ENCODE assay signal across 1 cellular context in the genomic region with DNA sequence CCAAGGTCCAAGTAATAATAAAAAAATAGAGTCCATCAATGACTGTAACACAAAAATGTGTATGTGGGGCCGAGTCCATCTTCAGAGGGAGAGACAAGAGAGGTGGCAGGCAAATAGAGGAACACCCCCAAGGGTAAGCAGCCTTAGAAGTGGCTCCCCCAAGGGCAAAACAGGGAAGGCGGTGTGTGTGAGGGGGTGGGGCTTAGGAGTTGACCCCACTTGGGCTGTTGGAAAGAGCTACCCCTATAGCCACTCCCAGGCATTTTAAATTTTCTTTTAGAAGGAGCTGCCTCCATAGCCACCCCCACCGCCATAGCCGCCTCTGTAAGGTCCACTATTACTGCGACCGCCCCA.
TF ChIP-seq lines count a peak whose summit lies in the region.

No MANE protein-coding gene starts in this region.

TF ChIP-seq in K562, 482 proteins besides CTCF, POLR2A, EP300 and RAD21 (continued from another document and continues in another):
- TF ChIP-seq, protein P1, sequence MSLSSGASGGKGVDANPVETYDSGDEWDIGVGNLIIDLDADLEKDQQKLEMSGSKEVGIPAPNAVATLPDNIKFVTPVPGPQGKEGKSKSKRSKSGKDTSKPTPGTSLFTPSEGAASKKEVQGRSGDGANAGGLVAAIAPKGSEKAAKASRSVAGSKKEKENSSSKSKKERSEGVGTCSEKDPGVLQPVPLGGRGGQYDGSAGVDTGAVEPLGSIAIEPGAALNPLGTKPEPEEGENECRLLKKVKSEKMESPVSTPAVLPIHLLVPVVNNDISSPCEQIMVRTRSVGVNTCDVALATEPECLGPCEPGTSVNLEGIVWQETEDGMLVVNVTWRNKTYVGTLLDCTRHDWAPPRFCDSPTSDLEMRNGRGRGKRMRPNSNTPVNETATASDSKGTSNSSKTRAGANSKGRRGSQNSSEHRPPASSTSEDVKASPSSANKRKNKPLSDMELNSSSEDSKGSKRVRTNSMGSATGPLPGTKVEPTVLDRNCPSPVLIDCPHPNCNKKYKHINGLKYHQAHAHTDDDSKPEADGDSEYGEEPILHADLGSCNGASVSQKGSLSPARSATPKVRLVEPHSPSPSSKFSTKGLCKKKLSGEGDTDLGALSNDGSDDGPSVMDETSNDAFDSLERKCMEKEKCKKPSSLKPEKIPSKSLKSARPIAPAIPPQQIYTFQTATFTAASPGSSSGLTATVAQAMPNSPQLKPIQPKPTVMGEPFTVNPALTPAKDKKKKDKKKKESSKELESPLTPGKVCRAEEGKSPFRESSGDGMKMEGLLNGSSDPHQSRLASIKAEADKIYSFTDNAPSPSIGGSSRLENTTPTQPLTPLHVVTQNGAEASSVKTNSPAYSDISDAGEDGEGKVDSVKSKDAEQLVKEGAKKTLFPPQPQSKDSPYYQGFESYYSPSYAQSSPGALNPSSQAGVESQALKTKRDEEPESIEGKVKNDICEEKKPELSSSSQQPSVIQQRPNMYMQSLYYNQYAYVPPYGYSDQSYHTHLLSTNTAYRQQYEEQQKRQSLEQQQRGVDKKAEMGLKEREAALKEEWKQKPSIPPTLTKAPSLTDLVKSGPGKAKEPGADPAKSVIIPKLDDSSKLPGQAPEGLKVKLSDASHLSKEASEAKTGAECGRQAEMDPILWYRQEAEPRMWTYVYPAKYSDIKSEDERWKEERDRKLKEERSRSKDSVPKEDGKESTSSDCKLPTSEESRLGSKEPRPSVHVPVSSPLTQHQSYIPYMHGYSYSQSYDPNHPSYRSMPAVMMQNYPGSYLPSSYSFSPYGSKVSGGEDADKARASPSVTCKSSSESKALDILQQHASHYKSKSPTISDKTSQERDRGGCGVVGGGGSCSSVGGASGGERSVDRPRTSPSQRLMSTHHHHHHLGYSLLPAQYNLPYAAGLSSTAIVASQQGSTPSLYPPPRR (CRISPR knock-in tag; IDR thresholded peaks at IDR 0.05; ENCODE audit: borderline replicate concordance) = no peak
- TF ChIP-seq, protein P2, sequence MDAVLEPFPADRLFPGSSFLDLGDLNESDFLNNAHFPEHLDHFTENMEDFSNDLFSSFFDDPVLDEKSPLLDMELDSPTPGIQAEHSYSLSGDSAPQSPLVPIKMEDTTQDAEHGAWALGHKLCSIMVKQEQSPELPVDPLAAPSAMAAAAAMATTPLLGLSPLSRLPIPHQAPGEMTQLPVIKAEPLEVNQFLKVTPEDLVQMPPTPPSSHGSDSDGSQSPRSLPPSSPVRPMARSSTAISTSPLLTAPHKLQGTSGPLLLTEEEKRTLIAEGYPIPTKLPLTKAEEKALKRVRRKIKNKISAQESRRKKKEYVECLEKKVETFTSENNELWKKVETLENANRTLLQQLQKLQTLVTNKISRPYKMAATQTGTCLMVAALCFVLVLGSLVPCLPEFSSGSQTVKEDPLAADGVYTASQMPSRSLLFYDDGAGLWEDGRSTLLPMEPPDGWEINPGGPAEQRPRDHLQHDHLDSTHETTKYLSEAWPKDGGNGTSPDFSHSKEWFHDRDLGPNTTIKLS (IDR thresholded peaks at IDR 0.05; ENCODE audit: borderline replicate concordance, low read depth) = no peak
- TF ChIP-seq MEF2D (tag; conservative IDR thresholded peaks at IDR 0.05; ENCODE audit: low read depth) = no peak
- TF ChIP-seq, protein P3, sequence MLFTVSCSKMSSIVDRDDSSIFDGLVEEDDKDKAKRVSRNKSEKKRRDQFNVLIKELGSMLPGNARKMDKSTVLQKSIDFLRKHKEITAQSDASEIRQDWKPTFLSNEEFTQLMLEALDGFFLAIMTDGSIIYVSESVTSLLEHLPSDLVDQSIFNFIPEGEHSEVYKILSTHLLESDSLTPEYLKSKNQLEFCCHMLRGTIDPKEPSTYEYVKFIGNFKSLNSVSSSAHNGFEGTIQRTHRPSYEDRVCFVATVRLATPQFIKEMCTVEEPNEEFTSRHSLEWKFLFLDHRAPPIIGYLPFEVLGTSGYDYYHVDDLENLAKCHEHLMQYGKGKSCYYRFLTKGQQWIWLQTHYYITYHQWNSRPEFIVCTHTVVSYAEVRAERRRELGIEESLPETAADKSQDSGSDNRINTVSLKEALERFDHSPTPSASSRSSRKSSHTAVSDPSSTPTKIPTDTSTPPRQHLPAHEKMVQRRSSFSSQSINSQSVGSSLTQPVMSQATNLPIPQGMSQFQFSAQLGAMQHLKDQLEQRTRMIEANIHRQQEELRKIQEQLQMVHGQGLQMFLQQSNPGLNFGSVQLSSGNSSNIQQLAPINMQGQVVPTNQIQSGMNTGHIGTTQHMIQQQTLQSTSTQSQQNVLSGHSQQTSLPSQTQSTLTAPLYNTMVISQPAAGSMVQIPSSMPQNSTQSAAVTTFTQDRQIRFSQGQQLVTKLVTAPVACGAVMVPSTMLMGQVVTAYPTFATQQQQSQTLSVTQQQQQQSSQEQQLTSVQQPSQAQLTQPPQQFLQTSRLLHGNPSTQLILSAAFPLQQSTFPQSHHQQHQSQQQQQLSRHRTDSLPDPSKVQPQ (CRISPR knock-in tag; IDR thresholded peaks at IDR 0.05; ENCODE audit: borderline replicate concordance) = no peak
- TF ChIP-seq XRCC3 (IDR thresholded peaks at IDR 0.05) = no peak
- TF ChIP-seq, protein P4, sequence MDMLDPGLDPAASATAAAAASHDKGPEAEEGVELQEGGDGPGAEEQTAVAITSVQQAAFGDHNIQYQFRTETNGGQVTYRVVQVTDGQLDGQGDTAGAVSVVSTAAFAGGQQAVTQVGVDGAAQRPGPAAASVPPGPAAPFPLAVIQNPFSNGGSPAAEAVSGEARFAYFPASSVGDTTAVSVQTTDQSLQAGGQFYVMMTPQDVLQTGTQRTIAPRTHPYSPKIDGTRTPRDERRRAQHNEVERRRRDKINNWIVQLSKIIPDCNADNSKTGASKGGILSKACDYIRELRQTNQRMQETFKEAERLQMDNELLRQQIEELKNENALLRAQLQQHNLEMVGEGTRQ (CRISPR knock-in tag; IDR thresholded peaks at IDR 0.05) = no peak
- no peak for TF ChIP-seq ZNF696 (CRISPR knock-in tag; conservative IDR thresholded peaks at IDR 0.05)
- TF ChIP-seq ILK (tag; IDR thresholded peaks at IDR 0.05; ENCODE audit: borderline replicate concordance, low read depth) = no peak
- no peak for TF ChIP-seq ZNF316 (IDR thresholded peaks at IDR 0.05)
- TF ChIP-seq HLTF (IDR thresholded peaks at IDR 0.05) = no peak
- TF ChIP-seq, protein P5, sequence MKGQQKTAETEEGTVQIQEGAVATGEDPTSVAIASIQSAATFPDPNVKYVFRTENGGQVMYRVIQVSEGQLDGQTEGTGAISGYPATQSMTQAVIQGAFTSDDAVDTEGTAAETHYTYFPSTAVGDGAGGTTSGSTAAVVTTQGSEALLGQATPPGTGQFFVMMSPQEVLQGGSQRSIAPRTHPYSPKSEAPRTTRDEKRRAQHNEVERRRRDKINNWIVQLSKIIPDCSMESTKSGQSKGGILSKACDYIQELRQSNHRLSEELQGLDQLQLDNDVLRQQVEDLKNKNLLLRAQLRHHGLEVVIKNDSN (CRISPR knock-in tag; IDR thresholded peaks at IDR 0.05) = no peak
- TF ChIP-seq, protein P6, sequence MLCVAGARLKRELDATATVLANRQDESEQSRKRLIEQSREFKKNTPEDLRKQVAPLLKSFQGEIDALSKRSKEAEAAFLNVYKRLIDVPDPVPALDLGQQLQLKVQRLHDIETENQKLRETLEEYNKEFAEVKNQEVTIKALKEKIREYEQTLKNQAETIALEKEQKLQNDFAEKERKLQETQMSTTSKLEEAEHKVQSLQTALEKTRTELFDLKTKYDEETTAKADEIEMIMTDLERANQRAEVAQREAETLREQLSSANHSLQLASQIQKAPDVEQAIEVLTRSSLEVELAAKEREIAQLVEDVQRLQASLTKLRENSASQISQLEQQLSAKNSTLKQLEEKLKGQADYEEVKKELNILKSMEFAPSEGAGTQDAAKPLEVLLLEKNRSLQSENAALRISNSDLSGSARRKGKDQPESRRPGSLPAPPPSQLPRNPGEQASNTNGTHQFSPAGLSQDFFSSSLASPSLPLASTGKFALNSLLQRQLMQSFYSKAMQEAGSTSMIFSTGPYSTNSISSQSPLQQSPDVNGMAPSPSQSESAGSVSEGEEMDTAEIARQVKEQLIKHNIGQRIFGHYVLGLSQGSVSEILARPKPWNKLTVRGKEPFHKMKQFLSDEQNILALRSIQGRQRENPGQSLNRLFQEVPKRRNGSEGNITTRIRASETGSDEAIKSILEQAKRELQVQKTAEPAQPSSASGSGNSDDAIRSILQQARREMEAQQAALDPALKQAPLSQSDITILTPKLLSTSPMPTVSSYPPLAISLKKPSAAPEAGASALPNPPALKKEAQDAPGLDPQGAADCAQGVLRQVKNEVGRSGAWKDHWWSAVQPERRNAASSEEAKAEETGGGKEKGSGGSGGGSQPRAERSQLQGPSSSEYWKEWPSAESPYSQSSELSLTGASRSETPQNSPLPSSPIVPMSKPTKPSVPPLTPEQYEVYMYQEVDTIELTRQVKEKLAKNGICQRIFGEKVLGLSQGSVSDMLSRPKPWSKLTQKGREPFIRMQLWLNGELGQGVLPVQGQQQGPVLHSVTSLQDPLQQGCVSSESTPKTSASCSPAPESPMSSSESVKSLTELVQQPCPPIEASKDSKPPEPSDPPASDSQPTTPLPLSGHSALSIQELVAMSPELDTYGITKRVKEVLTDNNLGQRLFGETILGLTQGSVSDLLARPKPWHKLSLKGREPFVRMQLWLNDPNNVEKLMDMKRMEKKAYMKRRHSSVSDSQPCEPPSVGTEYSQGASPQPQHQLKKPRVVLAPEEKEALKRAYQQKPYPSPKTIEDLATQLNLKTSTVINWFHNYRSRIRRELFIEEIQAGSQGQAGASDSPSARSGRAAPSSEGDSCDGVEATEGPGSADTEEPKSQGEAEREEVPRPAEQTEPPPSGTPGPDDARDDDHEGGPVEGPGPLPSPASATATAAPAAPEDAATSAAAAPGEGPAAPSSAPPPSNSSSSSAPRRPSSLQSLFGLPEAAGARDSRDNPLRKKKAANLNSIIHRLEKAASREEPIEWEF (CRISPR knock-in tag; IDR thresholded peaks at IDR 0.05) = no peak
- TF ChIP-seq, protein P7, sequence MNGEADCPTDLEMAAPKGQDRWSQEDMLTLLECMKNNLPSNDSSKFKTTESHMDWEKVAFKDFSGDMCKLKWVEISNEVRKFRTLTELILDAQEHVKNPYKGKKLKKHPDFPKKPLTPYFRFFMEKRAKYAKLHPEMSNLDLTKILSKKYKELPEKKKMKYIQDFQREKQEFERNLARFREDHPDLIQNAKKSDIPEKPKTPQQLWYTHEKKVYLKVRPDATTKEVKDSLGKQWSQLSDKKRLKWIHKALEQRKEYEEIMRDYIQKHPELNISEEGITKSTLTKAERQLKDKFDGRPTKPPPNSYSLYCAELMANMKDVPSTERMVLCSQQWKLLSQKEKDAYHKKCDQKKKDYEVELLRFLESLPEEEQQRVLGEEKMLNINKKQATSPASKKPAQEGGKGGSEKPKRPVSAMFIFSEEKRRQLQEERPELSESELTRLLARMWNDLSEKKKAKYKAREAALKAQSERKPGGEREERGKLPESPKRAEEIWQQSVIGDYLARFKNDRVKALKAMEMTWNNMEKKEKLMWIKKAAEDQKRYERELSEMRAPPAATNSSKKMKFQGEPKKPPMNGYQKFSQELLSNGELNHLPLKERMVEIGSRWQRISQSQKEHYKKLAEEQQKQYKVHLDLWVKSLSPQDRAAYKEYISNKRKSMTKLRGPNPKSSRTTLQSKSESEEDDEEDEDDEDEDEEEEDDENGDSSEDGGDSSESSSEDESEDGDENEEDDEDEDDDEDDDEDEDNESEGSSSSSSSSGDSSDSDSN (IDR thresholded peaks at IDR 0.05; ENCODE audit: borderline replicate concordance in 1 of 2, low read depth in 2 of 2, low read length in 2 of 2) = 0 out of 4 replicates have a peak, but pooled peaks of 1 of the 2 experiments have one; percentile 17
- no peak for TF ChIP-seq CBFA2T2 (conservative IDR thresholded peaks at IDR 0.05)
- no peak for TF ChIP-seq ZNF444 (CRISPR knock-in tag; IDR thresholded peaks at IDR 0.05)
- no peak for TF ChIP-seq TOE1 (IDR thresholded peaks at IDR 0.05; ENCODE audit: borderline replicate concordance)
- no peak for TF ChIP-seq TOE1 (CRISPR knock-in tag; IDR thresholded peaks at IDR 0.05; ENCODE audit: borderline replicate concordance, low read depth)
- TF ChIP-seq POLR2G (IDR thresholded peaks at IDR 0.05; ENCODE audit: low read depth, low read length) = no peak
- TF ChIP-seq PYGO2 (tag; IDR thresholded peaks at IDR 0.05) = no peak
- TF ChIP-seq, protein P8, sequence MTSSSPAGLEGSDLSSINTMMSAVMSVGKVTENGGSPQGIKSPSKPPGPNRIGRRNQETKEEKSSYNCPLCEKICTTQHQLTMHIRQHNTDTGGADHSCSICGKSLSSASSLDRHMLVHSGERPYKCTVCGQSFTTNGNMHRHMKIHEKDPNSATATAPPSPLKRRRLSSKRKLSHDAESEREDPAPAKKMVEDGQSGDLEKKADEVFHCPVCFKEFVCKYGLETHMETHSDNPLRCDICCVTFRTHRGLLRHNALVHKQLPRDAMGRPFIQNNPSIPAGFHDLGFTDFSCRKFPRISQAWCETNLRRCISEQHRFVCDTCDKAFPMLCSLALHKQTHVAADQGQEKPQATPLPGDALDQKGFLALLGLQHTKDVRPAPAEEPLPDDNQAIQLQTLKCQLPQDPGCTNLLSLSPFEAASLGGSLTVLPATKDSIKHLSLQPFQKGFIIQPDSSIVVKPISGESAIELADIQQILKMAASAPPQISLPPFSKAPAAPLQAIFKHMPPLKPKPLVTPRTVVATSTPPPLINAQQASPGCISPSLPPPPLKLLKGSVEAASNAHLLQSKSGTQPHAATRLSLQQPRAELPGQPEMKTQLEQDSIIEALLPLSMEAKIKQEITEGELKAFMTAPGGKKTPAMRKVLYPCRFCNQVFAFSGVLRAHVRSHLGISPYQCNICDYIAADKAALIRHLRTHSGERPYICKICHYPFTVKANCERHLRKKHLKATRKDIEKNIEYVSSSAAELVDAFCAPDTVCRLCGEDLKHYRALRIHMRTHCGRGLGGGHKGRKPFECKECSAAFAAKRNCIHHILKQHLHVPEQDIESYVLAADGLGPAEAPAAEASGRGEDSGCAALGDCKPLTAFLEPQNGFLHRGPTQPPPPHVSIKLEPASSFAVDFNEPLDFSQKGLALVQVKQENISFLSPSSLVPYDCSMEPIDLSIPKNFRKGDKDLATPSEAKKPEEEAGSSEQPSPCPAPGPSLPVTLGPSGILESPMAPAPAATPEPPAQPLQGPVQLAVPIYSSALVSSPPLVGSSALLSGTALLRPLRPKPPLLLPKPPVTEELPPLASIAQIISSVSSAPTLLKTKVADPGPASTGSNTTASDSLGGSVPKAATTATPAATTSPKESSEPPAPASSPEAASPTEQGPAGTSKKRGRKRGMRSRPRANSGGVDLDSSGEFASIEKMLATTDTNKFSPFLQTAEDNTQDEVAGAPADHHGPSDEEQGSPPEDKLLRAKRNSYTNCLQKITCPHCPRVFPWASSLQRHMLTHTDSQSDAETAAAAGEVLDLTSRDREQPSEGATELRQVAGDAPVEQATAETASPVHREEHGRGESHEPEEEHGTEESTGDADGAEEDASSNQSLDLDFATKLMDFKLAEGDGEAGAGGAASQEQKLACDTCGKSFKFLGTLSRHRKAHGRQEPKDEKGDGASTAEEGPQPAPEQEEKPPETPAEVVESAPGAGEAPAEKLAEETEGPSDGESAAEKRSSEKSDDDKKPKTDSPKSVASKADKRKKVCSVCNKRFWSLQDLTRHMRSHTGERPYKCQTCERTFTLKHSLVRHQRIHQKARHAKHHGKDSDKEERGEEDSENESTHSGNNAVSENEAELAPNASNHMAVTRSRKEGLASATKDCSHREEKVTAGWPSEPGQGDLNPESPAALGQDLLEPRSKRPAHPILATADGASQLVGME (CRISPR knock-in tag; IDR thresholded peaks at IDR 0.05) = no peak
- no peak for TF ChIP-seq DMBX1 (CRISPR knock-in tag; IDR thresholded peaks at IDR 0.05; ENCODE audit: borderline replicate concordance)
- no peak for TF ChIP-seq ZFPM2 (CRISPR knock-in tag; IDR thresholded peaks at IDR 0.05)
- no peak for TF ChIP-seq ZNF41 (CRISPR knock-in tag; conservative IDR thresholded peaks at IDR 0.05)
- 0 out of 2 replicates have a peak, but pooled peaks have one; percentile 52 for TF ChIP-seq TCF7L2 (IDR thresholded peaks at IDR 0.05; ENCODE audit: low read depth, low read length)
- no peak for TF ChIP-seq ZNF830 (CRISPR knock-in tag; IDR thresholded peaks at IDR 0.05)
- TF ChIP-seq JUN (IDR thresholded peaks at IDR 0.05; ENCODE audit: borderline replicate concordance, low read depth, low read length) = no peak
- TF ChIP-seq JUN (CRISPR knock-in tag; IDR thresholded peaks at IDR 0.05; ENCODE audit: borderline replicate concordance) = no peak
- TF ChIP-seq ZNF146 (CRISPR knock-in tag; IDR thresholded peaks at IDR 0.05; ENCODE audit: unreplicated experiment) = no peak
